Comparison of ENCODE assay signal across 9 cellular contexts in genomic region chrX:1481636-1482529, GRCh38. TPM values are rescaled to one million over a fixed set of nuclear protein-coding genes. Genes with fewer than 3 reads are reported as not detected.
DNase-seq lines count a peak whose midpoint lies in the region; ATAC-seq lines count a peak whose summit lies in the region.
"Had no signal": no experiment of that assay in that cellular context is flagged by ENCODE, and none has a peak within 500 bp of the region (broad histone marks: within the 10 kb centered on the region; RNA-seq: fewer than 3 reads in every experiment).

No MANE protein-coding gene starts in this region.

- intact Hi-C loops in activated T-helper 2 cell treated with anti-CD3 and anti-CD28 coated beads, Interferon-gamma antibody, Interleukin-2, Interleukin-4, amounts not matched to agents 10 μg/mL and 5 μg/mL and 100 μg/mL, durations not matched to agents 14 hours and 24 hours and 36 hours (cut with micrococcal nuclease): loop anchor here (1.0 to 2.0 kb wide), 4 partner anchors 10 to 55 kb away; partner anchors contain the start of gene P2RY8
- intact Hi-C loops in Right ventricle myocardium superior (cut with DNase I): no loop called here

- peak overlapping the region; percentile 87 for H3K4me3 Mint-ChIP-seq in activated T-helper 2 cell treated with anti-CD3 and anti-CD28 coated beads, Interferon-gamma antibody, Interleukin-2, Interleukin-4, amounts not matched to agents 10 μg/mL and 5 μg/mL and 100 μg/mL, durations not matched to agents 14 hours and 24 hours and 36 hours (ENCODE audit: low read depth)

- H3K36me3 ChIP-seq in MG63: no peaks in the 10 kb centered on the region

- H3K27me3 ChIP-seq in MG63: no peaks in the 10 kb centered on the region
- H3K27me3 ChIP-seq: foreskin keratinocyte had no signal

- peaks cover 16% of the 10 kb centered on the region for H3K9me3 Mint-ChIP-seq in activated T-helper 2 cell treated with anti-CD3 and anti-CD28 coated beads, Interferon-gamma antibody, Interleukin-2, Interleukin-4, amounts not matched to agents 10 μg/mL and 5 μg/mL and 100 μg/mL, durations not matched to agents 14 hours and 24 hours and 36 hours

- H3K4me3 ChIP-seq in MG63: peak overlapping the region; percentile 26

- H3K27ac Mint-ChIP-seq in activated T-helper 2 cell treated with anti-CD3 and anti-CD28 coated beads, Interferon-gamma antibody, Interleukin-2, Interleukin-4, amounts not matched to agents 10 μg/mL and 5 μg/mL and 100 μg/mL, durations not matched to agents 14 hours and 24 hours and 36 hours: peak overlapping the region; percentile 99

- ATAC-seq in GM21825 (IDR thresholded peaks at IDR 0.05; ENCODE audit: unreplicated experiment) (peak; percentile 61), Right ventricle myocardium superior (ENCODE audit: poor library complexity) (peak; percentile 85)
- ATAC-seq: foreskin keratinocyte had no signal

- peaks cover 69% of the 10 kb centered on the region for H3K36me3 Mint-ChIP-seq in activated T-helper 2 cell treated with anti-CD3 and anti-CD28 coated beads, Interferon-gamma antibody, Interleukin-2, Interleukin-4, amounts not matched to agents 10 μg/mL and 5 μg/mL and 100 μg/mL, durations not matched to agents 14 hours and 24 hours and 36 hours (ENCODE audit: low read depth)

- H3K27me3 Mint-ChIP-seq in activated T-helper 2 cell treated with anti-CD3 and anti-CD28 coated beads, Interferon-gamma antibody, Interleukin-2, Interleukin-4, amounts not matched to agents 10 μg/mL and 5 μg/mL and 100 μg/mL, durations not matched to agents 14 hours and 24 hours and 36 hours (ENCODE audit: low read depth): no peaks in the 10 kb centered on the region

- peaks cover 61% of the 10 kb centered on the region for H3K4me1 Mint-ChIP-seq in activated T-helper 2 cell treated with anti-CD3 and anti-CD28 coated beads, Interferon-gamma antibody, Interleukin-2, Interleukin-4, amounts not matched to agents 10 μg/mL and 5 μg/mL and 100 μg/mL, durations not matched to agents 14 hours and 24 hours and 36 hours (ENCODE audit: low read depth)

- DNase-seq in Daoy (ENCODE audit: low read depth): peak; percentile 47
- DNase-seq in MG63: peak; percentile 87
- DNase-seq in activated T-helper 2 cell treated with anti-CD3 and anti-CD28 coated beads, Interferon-gamma antibody, Interleukin-2, Interleukin-4, amounts not matched to agents 10 μg/mL and 5 μg/mL and 100 μg/mL, durations not matched to agents 14 hours and 24 hours and 36 hours (ENCODE audit: low spot score): peak; percentile 83
- DNase-seq in Right ventricle myocardium superior: peak; percentile 71
- DNase-seq in putamen (ENCODE audit: low spot score): peak; percentile 37
- DNase-seq in NCI-H2081 treated with DMSO at 0.1 percent for 48 hours (lab: John Stamatoyannopoulos, UW): no peak
- no peak for DNase-seq in COR-L47 (lab: John Stamatoyannopoulos, UW)

- peaks cover 13% of the 10 kb centered on the region for H3K9me3 ChIP-seq in MG63

RNA-seq across cellular contexts. Expression of gene ASMTL, which starts 29.2 kb away (rescaled TPM):
- 0.74 and 2.3 TPM in 2 replicates for total RNA-seq in Daoy (2014; rRNA removed; shearing (Covaris generic))
- total RNA-seq in MG63 (2014; rRNA removed; shearing (Covaris generic); ENCODE audit: low replicate concordance): 29.3 and 60.9 TPM in 2 replicates
- total RNA-seq in activated T-helper 2 cell treated with anti-CD3 and anti-CD28 coated beads, Interferon-gamma antibody, Interleukin-2, Interleukin-4, amounts not matched to agents 10 μg/mL and 5 μg/mL and 100 μg/mL, durations not matched to agents 14 hours and 24 hours and 36 hours: 41.8 and 42.6 TPM in 2 replicates
- total RNA-seq in Right ventricle myocardium superior: 31.8 TPM

RNA-seq across cellular contexts. Expression of gene P2RY8, which starts 55.1 kb away (rescaled TPM):
- 0.11 TPM in 1 of 2 replicates, not detected in the other for total RNA-seq in Daoy (2014; rRNA removed; shearing (Covaris generic))
- total RNA-seq in MG63 (2014; rRNA removed; shearing (Covaris generic); ENCODE audit: low replicate concordance): not detected in 2 replicates
- total RNA-seq in activated T-helper 2 cell treated with anti-CD3 and anti-CD28 coated beads, Interferon-gamma antibody, Interleukin-2, Interleukin-4, amounts not matched to agents 10 μg/mL and 5 μg/mL and 100 μg/mL, durations not matched to agents 14 hours and 24 hours and 36 hours: 33.1 and 34.5 TPM in 2 replicates
- 1.6 TPM for total RNA-seq in Right ventricle myocardium superior
- total RNA-seq: foreskin keratinocyte had no signal

Comparison
In these comparisons a context has a peak if more than half of its experiments do, and no peak if none do; other contexts are left out.
1. DNase-seq: peak in Daoy (single experiment), MG63 (single experiment), activated T-helper 2 cell treated with anti-CD3 and anti-CD28 coated beads, Interferon-gamma antibody, Interleukin-2, Interleukin-4, amounts not matched to agents 10 μg/mL and 5 μg/mL and 100 μg/mL, durations not matched to agents 14 hours and 24 hours and 36 hours (single experiment), Right ventricle myocardium superior (single experiment) and putamen (single experiment); none in NCI-H2081 treated with DMSO at 0.1 percent for 48 hours (single experiment) and COR-L47 (single experiment).
2. RNA of gene P2RY8, which starts 55.1 kb away (total RNA-seq): 33.1 to 34.5 TPM in activated T-helper 2 cell treated with anti-CD3 and anti-CD28 coated beads, Interferon-gamma antibody, Interleukin-2, Interleukin-4, amounts not matched to agents 10 μg/mL and 5 μg/mL and 100 μg/mL, durations not matched to agents 14 hours and 24 hours and 36 hours; 1.6 TPM in Right ventricle myocardium superior (single experiment), 0.11 TPM in Daoy and not detected in MG63; every median in the first group is over 10 times any median in the second.